8 cellular contexts compared by ENCODE assay signal in the genomic region with DNA sequence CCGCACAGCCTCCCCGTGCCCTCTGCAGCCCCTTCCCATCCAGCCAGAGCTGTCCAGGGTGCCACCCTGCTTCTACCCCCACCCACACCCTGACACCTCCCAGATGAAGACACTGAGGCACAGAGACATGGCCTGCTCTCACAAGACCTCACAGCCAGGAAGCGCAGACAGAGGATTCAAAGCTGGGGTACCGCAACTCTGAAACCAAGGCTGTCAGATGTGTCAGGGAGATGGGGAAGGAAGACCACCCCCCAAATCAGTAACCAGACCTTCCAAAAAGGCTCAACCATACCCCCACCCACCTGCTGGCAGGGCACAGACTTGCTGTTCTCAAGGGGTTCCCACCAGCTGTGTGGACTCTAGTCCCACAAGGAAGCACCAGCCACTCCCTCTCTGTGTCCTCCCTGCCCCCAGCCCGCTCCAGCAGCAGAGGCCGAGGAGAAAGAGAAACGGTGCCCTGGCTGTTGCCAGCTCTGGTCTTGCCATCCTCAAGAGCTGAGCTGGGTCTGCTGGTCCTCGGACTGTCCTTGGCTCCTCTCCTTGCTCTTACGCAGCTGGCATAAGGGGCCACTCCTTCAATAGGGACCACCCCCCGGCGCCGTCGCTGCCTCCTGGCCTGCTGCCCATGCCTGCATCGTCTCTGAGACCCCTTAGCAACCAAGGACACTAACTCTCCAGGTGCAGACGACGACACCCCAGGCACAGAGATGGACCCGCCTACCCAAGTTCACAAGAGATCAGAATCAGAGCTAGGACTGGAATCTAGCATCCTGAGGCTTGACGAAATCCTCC. TPM values are rescaled to one million over a fixed set of nuclear protein-coding genes. Genes with fewer than 3 reads are reported as not detected.
DNase-seq lines count a peak whose midpoint lies in the region; ATAC-seq and TF ChIP-seq lines count a peak whose summit lies in the region.

No MANE protein-coding gene starts in this region.

- H3K79me1 ChIP-seq in H9 (ENCODE audit: insufficient read depth, low read depth, low read length, poor library complexity, severe bottlenecking) = no peaks in the 10 kb centered on the region

- no peak for ATAC-seq in activated CD8-positive, alpha-beta T cell treated with anti-CD3 and anti-CD28 coated beads for 36 hours
- ATAC-seq in heart left ventricle = peak; percentile 2 to 31 (median 10)
- ATAC-seq in gastrocnemius medialis = peak in 1 of 2 donors; percentile 12
- no peak for ATAC-seq in GM21367 (IDR thresholded peaks at IDR 0.05; ENCODE audit: unreplicated experiment)

- no peaks in the 10 kb centered on the region for H4K20me1 ChIP-seq in H9 (ENCODE audit: control insufficient read depth, insufficient read depth, insufficient read length)

- WGBS in H9 (ENCODE audit: extremely low coverage, insufficient read length, low lambda C conversion rate) = no CpG with 5 or more reads among the region's 18 CpGs
- 21 to 38% (median 31%) methylated on average over 7 to 18 of the region's 18 CpGs for WGBS in heart left ventricle, 4 donors

- no peak overlapping the region for H3K9ac ChIP-seq in H9 (ENCODE audit: extremely low read depth, insufficient read length, low read length)

- H3K27me3 ChIP-seq in H9 (ENCODE audit: insufficient read depth, low read length) = no peaks in the 10 kb centered on the region
- no peaks in the 10 kb centered on the region for H3K27me3 ChIP-seq in heart left ventricle
- no peaks in the 10 kb centered on the region for H3K27me3 ChIP-seq in gastrocnemius medialis

- no peak overlapping the region for H2BK12ac ChIP-seq in H9 (ENCODE audit: insufficient read length, low read depth, low read length)

- H3K79me2 ChIP-seq in H9 (ENCODE audit: insufficient read depth, low read length) = no peaks in the 10 kb centered on the region; the same call in 1 of the 2 replicates

- H3K4me3 ChIP-seq in heart left ventricle = peak overlapping the region; percentile 16 to 87 (median 66)
- H3K4me3 ChIP-seq in gastrocnemius medialis = peak overlapping the region; percentile 49 to 59 (median 56)

- H3K9me3 ChIP-seq in H9 (ENCODE audit: control insufficient read depth, low read depth, low read length) (no peaks in the 10 kb centered on the region), heart left ventricle (no peaks in the 10 kb centered on the region), gastrocnemius medialis (no peaks in the 10 kb centered on the region)

- TF ChIP-seq POLR2A in heart left ventricle (IDR thresholded peaks at IDR 0.05) = no peak
- no peak for TF ChIP-seq POLR2A in gastrocnemius medialis (IDR thresholded peaks at IDR 0.05)

- peaks cover 0 to 8% (median 0%) of the 10 kb centered on the region in 3 experiments; a peak in 1 of 7 replicates for H3K36me3 Mint-ChIP-seq in H9 (ENCODE audit: insufficient read depth in 1 of 3, low read depth in 3 of 3)
- peaks cover 90% of the 10 kb centered on the region for H3K36me3 Mint-ChIP-seq in activated CD8-positive, alpha-beta T cell treated with anti-CD3 and anti-CD28 coated beads for 36 hours (ENCODE audit: low read depth)

- peaks cover 73 to 81% of the 10 kb centered on the region in 2 experiments for H3K4me1 Mint-ChIP-seq in H9
- H3K4me1 Mint-ChIP-seq in activated CD8-positive, alpha-beta T cell treated with anti-CD3 and anti-CD28 coated beads for 36 hours (ENCODE audit: low read depth) = peaks cover 36% of the 10 kb centered on the region

- H2AK5ac ChIP-seq in H9 (ENCODE audit: insufficient read length, low read length) = no peak overlapping the region

- H2BK5ac ChIP-seq in H9 (ENCODE audit: insufficient read length, low read length) = no peak overlapping the region

- H2BK120ac ChIP-seq in H9 (ENCODE audit: low read depth, low read length, poor library complexity, severe bottlenecking) = no peak overlapping the region

- no peak overlapping the region for H3T11ph ChIP-seq in H9 (ENCODE audit: low read length)

- no peak overlapping the region for H3K27ac ChIP-seq in H9 (ENCODE audit: insufficient read length, low read depth, low read length)
- peak overlapping the region; percentile 71 to 97 (median 84) for H3K27ac ChIP-seq in heart left ventricle
- peak overlapping the region; percentile 74 to 81 (median 77) for H3K27ac ChIP-seq in gastrocnemius medialis

- no peak overlapping the region for H3K4ac ChIP-seq in H9 (ENCODE audit: low read depth, low read length)

- H3K36me3 ChIP-seq in heart left ventricle = no peaks in the 10 kb centered on the region
- H3K36me3 ChIP-seq in gastrocnemius medialis = no peaks in the 10 kb centered on the region

- H4K5ac ChIP-seq in H9 (ENCODE audit: insufficient read length, low read depth, low read length) = no peak overlapping the region

- intact Hi-C loops in activated CD8-positive, alpha-beta T cell treated with anti-CD3 and anti-CD28 coated beads for 36 hours (cut with micrococcal nuclease) = loop anchor here (2.0 kb wide), 1 partner anchor 14 kb away; no protein-coding TSS in a partner anchor
- intact Hi-C loops in heart left ventricle (cut with DNase I) = no loop called here
- intact Hi-C loops in gastrocnemius medialis (cut with DNase I; ENCODE audit: low total_unique reads) = no loop called here

- TF ChIP-seq CTCF in H9 (conservative IDR thresholded peaks at IDR 0.05) (no peak), heart left ventricle (IDR thresholded peaks at IDR 0.05) (no peak), gastrocnemius medialis (IDR thresholded peaks at IDR 0.05 in 4 of 5, conservative IDR thresholded peaks at IDR 0.05 in 1 of 5) (no peak)
- no peak for TF ChIP-seq CTCF in activated CD8-positive, alpha-beta T cell treated with anti-CD3 and anti-CD28 coated beads for 36 hours (IDR thresholded peaks at IDR 0.05)

- H4K8ac ChIP-seq in H9 (replicated peaks; ENCODE audit: insufficient read length, low read depth, low read length) = no peak overlapping the region

- no peaks in the 10 kb centered on the region for H3K27me3 Mint-ChIP-seq in H9 (ENCODE audit: low read depth)
- H3K27me3 Mint-ChIP-seq in activated CD8-positive, alpha-beta T cell treated with anti-CD3 and anti-CD28 coated beads for 36 hours = no peaks in the 10 kb centered on the region

- peak overlapping the region; percentile 4 for H3K4me2 ChIP-seq in H9 (ENCODE audit: insufficient read depth, insufficient read length, low read length)

- no peak overlapping the region for H3K56ac ChIP-seq in H9 (ENCODE audit: insufficient read length, low read depth, low read length)

- no peak overlapping the region for H4K91ac ChIP-seq in H9 (ENCODE audit: insufficient read length, low read depth, low read length)

- H2BK20ac ChIP-seq in H9 (ENCODE audit: low read depth, low read length, poor library complexity, severe bottlenecking) = no peak overlapping the region

- H2BK15ac ChIP-seq in H9 (ENCODE audit: low read depth, low read length) = no peak overlapping the region

- H3K23me2 ChIP-seq in H9 (ENCODE audit: insufficient read length, low read depth, low read length, poor library complexity, severe bottlenecking) = no peaks in the 10 kb centered on the region

- no peak overlapping the region for H3K23ac ChIP-seq in H9 (ENCODE audit: insufficient read length, low read depth, low read length)

- CTCF ChIA-PET in activated CD8-positive, alpha-beta T cell treated with anti-CD3 and anti-CD28 coated beads for 36 hours (lab: Charles Lee) = interaction anchor here (1.0 to 10.4 kb wide), 9 partner anchors 10 to 266 kb away, joined by 3 to 98 read pairs (median 10); no protein-coding TSS in a partner anchor

- H3K4me1 ChIP-seq in H9 (ENCODE audit: insufficient read depth, low read length) (peaks cover 4% of the 10 kb centered on the region; the same call in 1 of the 2 replicates), heart left ventricle (peaks cover 0 to 84% (median 56%) of the 10 kb centered on the region in 12 donors), gastrocnemius medialis (peaks cover 28 to 29% of the 10 kb centered on the region in 2 donors)

- no peak overlapping the region for H3K18ac ChIP-seq in H9 (ENCODE audit: insufficient read length, low read depth, low read length)

- no peak overlapping the region for H2AFZ ChIP-seq in H9 (ENCODE audit: low read length)

- peak overlapping the region; percentile 62 to 80 for H3K4me3 Mint-ChIP-seq in H9
- peak overlapping the region; percentile 84 for H3K4me3 Mint-ChIP-seq in activated CD8-positive, alpha-beta T cell treated with anti-CD3 and anti-CD28 coated beads for 36 hours

- DNase-seq in H9 = no peak
- DNase-seq in activated CD8-positive, alpha-beta T cell treated with anti-CD3 and anti-CD28 coated beads for 36 hours = peak; percentile 43
- DNase-seq in heart left ventricle = peak in 3 of 5 donors; percentile 40 to 63 (median 50)
- DNase-seq in gastrocnemius medialis = peak in 1 of 2 donors; percentile 37
- no peak for DNase-seq in kidney glomerular epithelial cell (lab: John Stamatoyannopoulos, UW)
- no peak for DNase-seq in NCI-H774 (lab: John Stamatoyannopoulos, UW)
- no peak for DNase-seq in effector CD4-positive, alpha-beta T cell

- H3K9me3 Mint-ChIP-seq in H9 = no peaks in the 10 kb centered on the region
- H3K9me3 Mint-ChIP-seq in activated CD8-positive, alpha-beta T cell treated with anti-CD3 and anti-CD28 coated beads for 36 hours = no peaks in the 10 kb centered on the region

- H3K27ac Mint-ChIP-seq in H9 = peak overlapping the region in 2 of 3 experiments; percentile 51 to 94; a peak in 5 of 7 replicates
- peak overlapping the region; percentile 94 for H3K27ac Mint-ChIP-seq in activated CD8-positive, alpha-beta T cell treated with anti-CD3 and anti-CD28 coated beads for 36 hours

- no peak overlapping the region; the same call in 1 of the 2 replicates for H3K14ac ChIP-seq in H9 (ENCODE audit: insufficient read depth, low read length)

- in situ Hi-C loops in gastrocnemius medialis (cut with MboI; ENCODE audit: low sequenced_read_pairs in 4 of 4) = no loop called here

- POLR2A ChIA-PET in activated CD8-positive, alpha-beta T cell treated with anti-CD3 and anti-CD28 coated beads for 36 hours (lab: Charles Lee) = interaction anchor here (0.7 to 17.7 kb wide), 14 partner anchors 9 to 541 kb away, joined by 3 to 351 read pairs (median 6); partner anchors contain the start of gene ATP6V1G1

RNA-seq across cellular contexts. Expression of gene AKNA, which starts 0.7 kb away (rescaled TPM):
- total RNA-seq in H9 (2021) = 19.7 and 20.8 TPM in 2 replicates
- total RNA-seq in activated CD8-positive, alpha-beta T cell treated with anti-CD3 and anti-CD28 coated beads for 36 hours = 100 to 1,000 TPM; 166 to 167 TPM
- 10 to 100 TPM in 2 of 9 donors, 1 to 10 TPM in 7; 2.5 to 30.8 (median 4.3) TPM for total RNA-seq in heart left ventricle
- polyA plus RNA-seq in heart left ventricle = 1 to 10 TPM; 4.4 to 4.6 TPM
- 1 to 10 TPM; 2.8 to 5.7 (median 3.8) TPM for total RNA-seq in gastrocnemius medialis

RNA-seq across cellular contexts. Expression of gene ORM2, which starts 57.4 kb away (rescaled TPM):
- total RNA-seq in H9 (2021) (1.2 and 1.4 TPM in 2 replicates), heart left ventricle (not detected), gastrocnemius medialis (10 to 100 TPM in 1 of 4 donors, 1 to 10 TPM in 1, not detected in 2; 6.3 to 15.6 TPM)
- total RNA-seq in activated CD8-positive, alpha-beta T cell treated with anti-CD3 and anti-CD28 coated beads for 36 hours = not detected
- polyA plus RNA-seq in heart left ventricle = under 1 TPM in 1 of 2 donors, not detected in 1; 0.14 TPM

Comparison
In these comparisons a context has a peak if more than half of its experiments do, and no peak if none do; other contexts are left out.
1. DNase-seq: peak in activated CD8-positive, alpha-beta T cell treated with anti-CD3 and anti-CD28 coated beads for 36 hours (single experiment) and heart left ventricle (3 of 5); none in H9 (single experiment), kidney glomerular epithelial cell (single experiment), NCI-H774 (single experiment) and effector CD4-positive, alpha-beta T cell (single experiment).
2. ATAC-seq: peak in heart left ventricle (4 of 4); none in activated CD8-positive, alpha-beta T cell treated with anti-CD3 and anti-CD28 coated beads for 36 hours (single experiment) and GM21367 (single experiment).